Comparison of ENCODE assay signal across 34 cellular contexts in the genomic region with DNA sequence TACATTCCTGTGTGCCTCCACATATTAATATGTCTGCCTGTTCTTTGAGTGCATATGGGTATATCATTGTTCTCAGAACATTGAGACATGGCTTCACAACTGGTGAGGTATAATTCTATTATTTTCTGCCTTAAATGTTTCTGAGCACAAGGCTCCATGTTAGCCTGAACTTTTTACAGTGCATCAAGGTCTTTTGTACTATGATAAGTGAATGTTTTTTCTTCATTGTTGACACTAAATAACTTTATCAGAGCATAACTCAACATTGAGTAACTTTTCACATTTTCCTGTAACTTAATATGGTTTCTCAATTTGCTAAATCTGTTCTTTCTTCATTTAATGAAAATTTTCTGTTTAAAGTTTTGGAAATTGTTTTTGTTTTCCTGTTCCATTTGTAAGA.
A peak's percentile ranks its signal among the peaks of the same experiment; 100 is the strongest.
DNase-seq lines count a peak whose midpoint lies in the region; ATAC-seq, FAIRE-seq and TF ChIP-seq lines count a peak whose summit lies in the region.
"Had no signal": no experiment of that assay in that cellular context is flagged by ENCODE, and none has a peak within 500 bp of the region (broad histone marks: within the 10 kb centered on the region; RNA-seq: fewer than 3 reads in every experiment).

No MANE protein-coding gene starts in this region.

- H3K9ac ChIP-seq in adipocyte (ENCODE audit: low read length) = peak overlapping the region; percentile 18
- H3K9ac ChIP-seq in GM12878 (ENCODE audit: control insufficient read depth, insufficient read depth, low read length) = no peak overlapping the region
- H3K9ac ChIP-seq in K562 (ENCODE audit: insufficient read depth in 1 of 2, low read depth in 2 of 2, low read length in 2 of 2) = no peak overlapping the region
- H3K9ac ChIP-seq: BLaER1; BLaER1 treated with 17β-estradiol and CSF1 and Interleukin-3, amounts not matched to agents 10 nM and 100 nM had no signal

- H3K9me2 ChIP-seq in hepatocyte (replicated peaks; ENCODE audit: insufficient read depth) = no peaks in the 10 kb centered on the region

- no peak overlapping the region for H3K4me3 ChIP-seq in adipocyte (ENCODE audit: low read length)
- no peak overlapping the region for H3K4me3 ChIP-seq in GM12878
- no peak overlapping the region for H3K4me3 ChIP-seq in K562
- H3K4me3 ChIP-seq in body of pancreas = no peak overlapping the region
- H3K4me3 ChIP-seq in hepatocyte = no peak overlapping the region
- H3K4me3 ChIP-seq: A549; BLaER1; BLaER1 treated with 17β-estradiol and CSF1 and Interleukin-3, amounts not matched to agents 10 nM and 100 nM had no signal

- BruUV-seq in GM12878 (replicated peaks; lab: Mats Ljungman, UMichigan) (no TSS peak), K562 (replicated peaks; lab: Mats Ljungman, UMichigan) (no TSS peak)

- ATAC-seq in GM12878 (no peak), K562 (no peak), body of pancreas (peak; percentile 12), HG03097 (IDR thresholded peaks at IDR 0.05; ENCODE audit: low FRiP score, unreplicated experiment) (no peak), HG03460 (IDR thresholded peaks at IDR 0.05; ENCODE audit: unreplicated experiment) (no peak), GM19395 (IDR thresholded peaks at IDR 0.05; ENCODE audit: unreplicated experiment) (no peak)
- ATAC-seq: A549; CD8-positive, alpha-beta T cell had no signal

- no peak for TF ChIP-seq EP300 in GM12878 (IDR thresholded peaks at IDR 0.05; ENCODE audit: borderline replicate concordance in 1 of 2, control insufficient read depth in 1 of 2, low read depth in 2 of 2, low read length in 2 of 2)
- TF ChIP-seq EP300 in K562 (IDR thresholded peaks at IDR 0.05; ENCODE audit: low read length) = no peak

- H2AFZ ChIP-seq in GM12878 (ENCODE audit: control insufficient read depth, low read depth, low read length) (no peak overlapping the region), K562 (ENCODE audit: low read depth, low read length) (no peak overlapping the region), hepatocyte (no peak overlapping the region)

- SMC1A ChIA-PET in GM12878 (lab: Charles Lee; ENCODE audit: uncharacterized antibody, unreplicated experiment) = no interaction called here

- no peaks in the 10 kb centered on the region for H3K27me3 ChIP-seq in adipocyte (replicated peaks; ENCODE audit: control insufficient read depth, insufficient read depth, low read length)
- H3K27me3 ChIP-seq in GM12878 (replicated peaks in 1 of 2; ENCODE audit: control insufficient read depth in 2 of 2, insufficient read depth in 2 of 2, low read length in 1 of 2) = no peaks in the 10 kb centered on the region
- H3K27me3 ChIP-seq in K562 (ENCODE audit: control insufficient read depth in 2 of 2, insufficient read depth in 2 of 2, low read length in 2 of 2) = no peaks in the 10 kb centered on the region
- H3K27me3 ChIP-seq in body of pancreas = no peaks in the 10 kb centered on the region
- H3K27me3 ChIP-seq in hepatocyte = no peaks in the 10 kb centered on the region
- H3K27me3 ChIP-seq: BE2C; BLaER1; BLaER1 treated with 17β-estradiol and CSF1 and Interleukin-3, amounts not matched to agents 10 nM and 100 nM had no signal

- TF ChIP-seq POLR2A in GM12878 (IDR thresholded peaks at IDR 0.05; ENCODE audit: low read depth, low read length) (no peak), K562 (conservative IDR thresholded peaks at IDR 0.05) (no peak), body of pancreas (IDR thresholded peaks at IDR 0.05) (no peak)

- FAIRE-seq in GM12878 (lab: Jason Lieb, UNC) (peak; percentile 7), K562 (lab: Jason Lieb, UNC) (peak; percentile 35)
- FAIRE-seq: A549, D721Med had no signal

- RAD21 ChIA-PET in GM12878 (lab: Charles Lee; ENCODE audit: unreplicated experiment) = no interaction called here

- H3K9me1 ChIP-seq in K562 (ENCODE audit: control insufficient read depth, insufficient read depth, low read length) = no peaks in the 10 kb centered on the region

- no peak for TF ChIP-seq CTCF in GM12878 (IDR thresholded peaks at IDR 0.05 in 2 of 3, conservative IDR thresholded peaks at IDR 0.05 in 1 of 3; ENCODE audit: control insufficient read depth in 2 of 3, extremely low read depth in 1 of 3, insufficient read depth in 1 of 3, low read depth in 3 of 3, low read length in 3 of 3)
- TF ChIP-seq CTCF in K562 (IDR thresholded peaks at IDR 0.05 in 2 of 3, conservative IDR thresholded peaks at IDR 0.05 in 1 of 3; ENCODE audit: insufficient read depth in 2 of 3, low read depth in 1 of 3, low read length in 3 of 3) = no peak
- no peak for TF ChIP-seq CTCF in body of pancreas (IDR thresholded peaks at IDR 0.05)
- no peak for TF ChIP-seq CTCF in hepatocyte (IDR thresholded peaks at IDR 0.05; ENCODE audit: poor library complexity)

- no peak overlapping the region for H3K4me2 ChIP-seq in GM12878 (ENCODE audit: control insufficient read depth, insufficient read depth)
- H3K4me2 ChIP-seq in K562 (ENCODE audit: insufficient read depth, low read length) = no peak overlapping the region
- no peak overlapping the region for H3K4me2 ChIP-seq in hepatocyte
- H3K4me2 ChIP-seq: A549; BLaER1; BLaER1 treated with 17β-estradiol and CSF1 and Interleukin-3, amounts not matched to agents 10 nM and 100 nM had no signal

- no peaks in the 10 kb centered on the region for H3K79me2 ChIP-seq in GM12878 (ENCODE audit: control insufficient read depth, insufficient read depth, low read length)
- no peaks in the 10 kb centered on the region for H3K79me2 ChIP-seq in K562 (ENCODE audit: control insufficient read depth, insufficient read depth, low read length)
- no peaks in the 10 kb centered on the region for H3K79me2 ChIP-seq in hepatocyte

- intact Hi-C loops in GM12878 (cut with micrococcal nuclease; ENCODE audit: unreplicated experiment) = no loop called here
- intact Hi-C loops in K562 (cut with micrococcal nuclease) = no loop called here
- intact Hi-C loops in body of pancreas (cut with DNase I) = no loop called here

- H3K9me3 ChIP-seq in adipocyte (ENCODE audit: control insufficient read depth, low read length) = no peaks in the 10 kb centered on the region
- H3K9me3 ChIP-seq in GM12878 (replicated peaks; ENCODE audit: control insufficient read depth, insufficient read depth, low read length) = no peaks in the 10 kb centered on the region
- no peaks in the 10 kb centered on the region for H3K9me3 ChIP-seq in K562 (replicated peaks; ENCODE audit: control insufficient read depth, insufficient read depth, low read depth, low read length)
- H3K9me3 ChIP-seq in body of pancreas = no peaks in the 10 kb centered on the region
- no peaks in the 10 kb centered on the region for H3K9me3 ChIP-seq in hepatocyte (ENCODE audit: low read depth)
- H3K9me3 ChIP-seq: A549; BE2C; BLaER1; BLaER1 treated with 17β-estradiol and CSF1 and Interleukin-3, amounts not matched to agents 10 nM and 100 nM; Caco-2 had no signal

- POLR2A ChIA-PET in GM12878 (lab: Charles Lee) (no interaction called here), K562 (lab: Yijun Ruan, JAX) (interaction anchor here (0.6 kb wide), 1 partner anchor 14 kb away, joined by 3 read pairs; no protein-coding TSS in a partner anchor)

- TF ChIP-seq RAD21 in GM12878 (IDR thresholded peaks at IDR 0.05; ENCODE audit: insufficient read depth, low read depth, low read length) (no peak), K562 (CRISPR knock-in tag; conservative IDR thresholded peaks at IDR 0.05 in 1 of 2, IDR thresholded peaks at IDR 0.05 in 1 of 2) (no peak)

- H3K27ac ChIP-seq in GM12878 (ENCODE audit: control insufficient read depth, insufficient read depth) (no peak overlapping the region), K562 (ENCODE audit: extremely low read depth, low read depth, low read length) (no peak overlapping the region), body of pancreas (no peak overlapping the region), hepatocyte (no peak overlapping the region)
- H3K27ac ChIP-seq: 22Rv1; A549; BLaER1; BLaER1 treated with 17β-estradiol and CSF1 and Interleukin-3, amounts not matched to agents 10 nM and 100 nM; C4-2B had no signal

- H4K20me1 ChIP-seq in GM12878 (ENCODE audit: control insufficient read depth, insufficient read depth) (no peaks in the 10 kb centered on the region), K562 (replicated peaks; ENCODE audit: control insufficient read depth, insufficient read depth, low read length) (no peaks in the 10 kb centered on the region), hepatocyte (ENCODE audit: insufficient read depth, poor library complexity, severe bottlenecking) (no peaks in the 10 kb centered on the region)
- H4K20me1 ChIP-seq: BLaER1; BLaER1 treated with 17β-estradiol and CSF1 and Interleukin-3, amounts not matched to agents 10 nM and 100 nM had no signal

- in situ Hi-C loops in GM12878 (cut with MboI) = no loop called here
- in situ Hi-C loops in K562 (cut with MboI) = no loop called here

- peaks cover 11% of the 10 kb centered on the region for H3K4me1 ChIP-seq in adipocyte (ENCODE audit: control insufficient read depth, insufficient read depth, low read length)
- no peaks in the 10 kb centered on the region for H3K4me1 ChIP-seq in GM12878 (ENCODE audit: control insufficient read depth, insufficient read depth, low read length)
- no peaks in the 10 kb centered on the region for H3K4me1 ChIP-seq in K562 (replicated peaks in 1 of 2; ENCODE audit: control insufficient read depth in 2 of 2, insufficient read depth in 2 of 2, low read length in 2 of 2)
- peaks cover 16% of the 10 kb centered on the region for H3K4me1 ChIP-seq in body of pancreas
- no peaks in the 10 kb centered on the region for H3K4me1 ChIP-seq in hepatocyte (ENCODE audit: insufficient read depth)
- H3K4me1 ChIP-seq: BE2C; BLaER1; BLaER1 treated with 17β-estradiol and CSF1 and Interleukin-3, amounts not matched to agents 10 nM and 100 nM; Caco-2 had no signal

- H3K36me3 ChIP-seq in adipocyte (ENCODE audit: control insufficient read depth, insufficient read depth, low read length, severe bottlenecking) = no peaks in the 10 kb centered on the region
- no peaks in the 10 kb centered on the region for H3K36me3 ChIP-seq in GM12878 (ENCODE audit: control insufficient read depth in 2 of 2, insufficient read depth in 2 of 2, low read length in 1 of 2)
- H3K36me3 ChIP-seq in K562 (ENCODE audit: control insufficient read depth, insufficient read depth, low read length) = no peaks in the 10 kb centered on the region
- H3K36me3 ChIP-seq in body of pancreas (replicated peaks in 1 of 2; ENCODE audit: insufficient read depth in 1 of 2, low read depth in 2 of 2) = no peaks in the 10 kb centered on the region
- no peaks in the 10 kb centered on the region for H3K36me3 ChIP-seq in hepatocyte (replicated peaks; ENCODE audit: insufficient read depth, low read depth)
- H3K36me3 ChIP-seq: BE2C; BLaER1; BLaER1 treated with 17β-estradiol and CSF1 and Interleukin-3, amounts not matched to agents 10 nM and 100 nM had no signal

- no peak for DNase-seq in adipocyte (ENCODE audit: low read depth)
- no peak for DNase-seq in GM12878 (ENCODE audit: low read depth, low spot score)
- no peak for DNase-seq in K562 (ENCODE audit: extremely low read depth in 1 of 4, low spot score in 3 of 4)
- DNase-seq in body of pancreas = no peak
- DNase-seq in hepatocyte (ENCODE audit: low spot score) = no peak
- DNase-seq: 8988T; ACHN; AML-193; BE2C; C1 segment of cervical spinal cord; Caco-2; Calu3; CD4-positive, alpha-beta memory T cell; CD4-positive, alpha-beta T cell; CD4-positive, CD25-positive, alpha-beta regulatory T cell; CD8-positive, alpha-beta memory T cell; CD8-positive, alpha-beta T cell; COR-L47; DMS 273 treated with DMSO at 0.1 percent for 48 hours; DMS153; DMS53; DMS79; DMS79 treated with DMSO at 0.1 percent for 48 hours; DND-41; EL had no signal

- CTCF ChIA-PET in GM12878 (lab: Yijun Ruan, JAX) (no interaction called here), K562 (lab: Yijun Ruan, JAX; ENCODE audit: low intra/inter-chr PET ratio) (no interaction called here)
